Comparison of ENCODE assay signal across 22 cellular contexts in the genomic region with DNA sequence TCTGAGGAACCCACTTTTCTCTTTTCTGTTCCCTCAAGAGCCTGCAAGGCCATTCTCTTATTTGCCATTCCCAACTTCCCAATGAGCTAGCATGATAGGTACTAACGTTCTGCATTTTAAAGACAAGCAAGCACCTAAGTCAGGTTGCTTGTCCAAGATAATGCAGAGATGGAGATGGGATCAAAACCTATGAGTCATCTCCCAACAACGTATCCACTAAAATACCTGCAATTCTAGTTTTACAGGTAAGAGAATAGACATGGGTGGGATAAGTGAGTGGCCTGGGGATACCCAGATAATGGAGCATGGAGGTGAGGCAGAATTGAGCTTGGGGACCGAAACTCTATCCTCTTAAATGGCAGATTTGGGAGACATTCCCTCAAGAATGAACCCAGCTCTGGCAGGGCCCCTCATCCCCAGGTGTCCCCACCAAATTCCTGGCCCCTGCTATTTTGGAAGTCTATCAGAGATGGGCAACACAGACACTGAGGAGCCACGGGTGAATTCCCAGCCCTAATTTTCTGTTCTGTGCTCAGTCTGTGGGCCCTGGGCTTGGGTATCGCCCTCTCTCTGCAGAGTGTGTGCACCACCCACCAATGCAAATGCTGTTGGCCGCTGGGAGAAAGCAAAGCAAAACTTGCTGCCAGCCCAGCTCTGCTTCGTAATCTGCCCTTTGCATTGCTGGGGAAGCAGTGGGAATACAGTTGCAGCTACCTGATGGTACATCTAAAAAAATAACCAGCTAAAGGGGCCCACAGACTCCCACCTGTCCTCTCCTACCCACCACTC.
DNase-seq lines count a peak whose midpoint lies in the region; TF ChIP-seq lines count a peak whose summit lies in the region.
"Had no signal": no experiment of that assay in that cellular context is flagged by ENCODE, and none has a peak within 500 bp of the region (broad histone marks: within the 10 kb centered on the region; RNA-seq: fewer than 3 reads in every experiment).

No MANE protein-coding gene starts in this region.

- no peak for TF ChIP-seq EP300 in esophagus muscularis mucosa (IDR thresholded peaks at IDR 0.05)

- in situ Hi-C loops in mammary epithelial cell (cut with MboI; ENCODE audit: low sequenced_read_pairs in 2 of 2), result no loop called here

- BruUV-seq in mammary epithelial cell (replicated peaks; lab: Mats Ljungman, UMichigan), result no TSS peak

- no peak for TF ChIP-seq POLR2A in breast epithelium (IDR thresholded peaks at IDR 0.05)
- TF ChIP-seq POLR2A in esophagus muscularis mucosa (IDR thresholded peaks at IDR 0.05; ENCODE audit: low read depth), result no peak

- H3K27me3 ChIP-seq in mammary epithelial cell (ENCODE audit: insufficient read depth, low read length) (no peaks in the 10 kb centered on the region), breast epithelium (no peaks in the 10 kb centered on the region), esophagus muscularis mucosa (no peaks in the 10 kb centered on the region)

- no peaks in the 10 kb centered on the region for H4K20me1 ChIP-seq in mammary epithelial cell (ENCODE audit: insufficient read depth, low read length)

- 65% methylated on average over 7 of the region's 7 CpGs for WGBS in mammary epithelial cell (ENCODE audit: low coverage, missing lambda C conversion rate)
- 78% methylated on average over 7 of the region's 7 CpGs for WGBS in esophagus muscularis mucosa

- H3K4me1 ChIP-seq in mammary epithelial cell (ENCODE audit: insufficient read depth, low read length), result peaks cover 21% of the 10 kb centered on the region
- H3K4me1 ChIP-seq in breast epithelium, result no peaks in the 10 kb centered on the region
- H3K4me1 ChIP-seq in esophagus muscularis mucosa, result peaks cover 0 to 50% (median 35%) of the 10 kb centered on the region in 4 donors

- H3K27ac ChIP-seq in mammary epithelial cell (ENCODE audit: insufficient read depth, low read depth, low read length), result no peak overlapping the region
- H3K27ac ChIP-seq in breast epithelium, result no peak overlapping the region
- peak overlapping the region; percentile 22 for H3K27ac ChIP-seq in angular gyrus (ENCODE audit: low read depth, low read length)
- peak overlapping the region in 3 of 4 donors; percentile 46 to 67 (median 61) for H3K27ac ChIP-seq in esophagus muscularis mucosa (replicated peaks in 1 of 4)
- H3K27ac ChIP-seq: 22Rv1, KMS-11 had no signal

- TF ChIP-seq CTCF in mammary epithelial cell (conservative IDR thresholded peaks at IDR 0.05 in 1 of 2, IDR thresholded peaks at IDR 0.05 in 1 of 2; ENCODE audit: extremely low read depth in 1 of 2, insufficient read depth in 1 of 2, low read depth in 1 of 2, low read length in 2 of 2), result no peak
- TF ChIP-seq CTCF in breast epithelium (IDR thresholded peaks at IDR 0.05), result no peak
- TF ChIP-seq CTCF in esophagus muscularis mucosa (IDR thresholded peaks at IDR 0.05), result no peak
- TF ChIP-seq CTCF in foreskin fibroblast (IDR thresholded peaks at IDR 0.05; ENCODE audit: low read depth, low read length), result no peak

- DNase-seq in mammary epithelial cell (peak; percentile 62), breast epithelium (ENCODE audit: low spot score in 2 of 2) (no peak), esophagus muscularis mucosa (ENCODE audit: extremely low spot score) (no peak), hippocampal formation (lab: John Stamatoyannopoulos, UW) (no peak), activated gamma-delta T cell treated with Interleukin-2 at 50 U/mL for 16 hours (no peak), dedifferentiated amniotic fluid mesenchymal stem cell (ENCODE audit: extremely low spot score) (no peak), foreskin fibroblast (no peak)
- DNase-seq: CD4-positive, CD25-positive, alpha-beta regulatory T cell; COR-L47; DMS153; EL; H7; NCI-H1417; NCI-H187; NCI-H2107; NCI-H510A treated with DMSO at 0.1 percent for 48 hours; NCI-H82; OCI-M1; RPMI8226 had no signal

- intact Hi-C loops in mammary epithelial cell (cut with micrococcal nuclease) (no loop called here), breast epithelium (cut with DNase I; ENCODE audit: low total_unique reads) (no loop called here), esophagus muscularis mucosa (cut with DNase I) (no loop called here)

- peaks cover 21% of the 10 kb centered on the region for H3K79me2 ChIP-seq in mammary epithelial cell (ENCODE audit: insufficient read depth, low read length)

- no peak overlapping the region for H2AFZ ChIP-seq in mammary epithelial cell (ENCODE audit: low read depth, low read length)

- H3K36me3 ChIP-seq in mammary epithelial cell (ENCODE audit: insufficient read depth, low read length), result no peaks in the 10 kb centered on the region
- H3K36me3 ChIP-seq in breast epithelium, result no peaks in the 10 kb centered on the region
- H3K36me3 ChIP-seq in esophagus muscularis mucosa, result no peaks in the 10 kb centered on the region

- H3K9ac ChIP-seq in mammary epithelial cell (ENCODE audit: insufficient read depth, low read length), result no peak overlapping the region
- H3K9ac ChIP-seq: KMS-11 had no signal

- H3K4me2 ChIP-seq in mammary epithelial cell (ENCODE audit: insufficient read depth, low read depth, low read length), result peak overlapping the region; percentile 16
- H3K4me2 ChIP-seq: KMS-11 had no signal

- H3K4me3 ChIP-seq in mammary epithelial cell (replicated peaks in 1 of 3; ENCODE audit: insufficient read depth in 1 of 3, low read depth in 2 of 3, low read length in 3 of 3), result no peak overlapping the region
- H3K4me3 ChIP-seq in breast epithelium, result no peak overlapping the region
- H3K4me3 ChIP-seq in esophagus muscularis mucosa, result no peak overlapping the region
- H3K4me3 ChIP-seq in foreskin fibroblast (ENCODE audit: low read depth in 1 of 2, low read length in 2 of 2), result no peak overlapping the region

- dilution Hi-C loops in mammary epithelial cell (cut with HindIII; ENCODE audit: low sequenced_read_pairs), result no loop called here

- H3K9me3 ChIP-seq in mammary epithelial cell (replicated peaks; ENCODE audit: insufficient read depth, low read length), result no peaks in the 10 kb centered on the region
- H3K9me3 ChIP-seq in breast epithelium, result peaks cover 0 to 8% of the 10 kb centered on the region in 2 donors
- no peaks in the 10 kb centered on the region for H3K9me3 ChIP-seq in esophagus muscularis mucosa

- CTCF ChIA-PET in mammary epithelial cell (lab: Charles Lee; ENCODE audit: low non-redundant PET), result interaction anchor here (0.5 kb wide), 1 partner anchor 33 kb away, joined by 12 read pairs; no protein-coding TSS in a partner anchor

Comparison
In these comparisons a context has a peak if more than half of its experiments do, and no peak if none do; other contexts are left out.
1. H3K27ac ChIP-seq: peak in angular gyrus (single experiment) and esophagus muscularis mucosa (3 of 4); none in mammary epithelial cell (single experiment) and breast epithelium (0 of 2).